Comparison of ENCODE assay signal across 8 cellular contexts in genomic region chr2:187982668-187983067, GRCh38.
A peak's percentile ranks its signal among the peaks of the same experiment; 100 is the strongest.
DNase-seq lines count a peak whose midpoint lies in the region; ATAC-seq and TF ChIP-seq lines count a peak whose summit lies in the region.

No MANE protein-coding gene starts in this region.

- TF ChIP-seq EP300 in SK-N-SH (IDR thresholded peaks at IDR 0.05; ENCODE audit: borderline replicate concordance in 1 of 2, low read depth in 1 of 2, low read length in 1 of 2), result peak in 1 of 2 experiments; percentile 74; a peak in 1 of 4 replicates
- no peak for TF ChIP-seq EP300 in ovary (IDR thresholded peaks at IDR 0.05)

- no peak overlapping the region for H3K4me2 ChIP-seq in SK-N-SH

- intact Hi-C loops in ovary (cut with DNase I), result no loop called here
- intact Hi-C loops in activated CD4-positive, alpha-beta memory T cell treated with anti-CD3 and anti-CD28 coated beads for 36 hours (cut with micrococcal nuclease), result no loop called here

- H4K20me1 ChIP-seq in SK-N-SH (ENCODE audit: insufficient read depth), result no peaks in the 10 kb centered on the region

- H3K9ac ChIP-seq in SK-N-SH, result no peak overlapping the region

- peak; percentile 89 for ATAC-seq in GM19372 (IDR thresholded peaks at IDR 0.05; ENCODE audit: low read depth, unreplicated experiment)
- ATAC-seq in HG03108 (IDR thresholded peaks at IDR 0.05; ENCODE audit: unreplicated experiment), result peak; percentile 66

- H3K79me2 ChIP-seq in SK-N-SH (ENCODE audit: insufficient read depth), result no peaks in the 10 kb centered on the region

- no peaks in the 10 kb centered on the region for H3K4me1 Mint-ChIP-seq in activated CD4-positive, alpha-beta memory T cell treated with anti-CD3 and anti-CD28 coated beads for 36 hours (ENCODE audit: low read depth)

- H3K4me3 ChIP-seq in SK-N-SH (ENCODE audit: low read depth in 2 of 2, low read length in 1 of 2) (no peak overlapping the region), ovary (no peak overlapping the region)

- H2AFZ ChIP-seq in SK-N-SH (ENCODE audit: low read depth), result no peak overlapping the region

- peak overlapping the region in 1 of 2 experiments; percentile 37; a peak in 3 of 4 replicates for H3K27ac ChIP-seq in SK-N-SH (ENCODE audit: low read depth in 2 of 2, low read length in 1 of 2)
- H3K27ac ChIP-seq in ovary, result no peak overlapping the region

- TF ChIP-seq RAD21 in SK-N-SH (IDR thresholded peaks at IDR 0.05; ENCODE audit: low read length), result no peak

- H3K27me3 ChIP-seq in SK-N-SH (ENCODE audit: insufficient read depth), result no peaks in the 10 kb centered on the region
- no peaks in the 10 kb centered on the region for H3K27me3 ChIP-seq in ovary

- H3K4me1 ChIP-seq in SK-N-SH (ENCODE audit: control insufficient read depth in 1 of 2, insufficient read depth in 2 of 2, low read depth in 1 of 2, low read length in 1 of 2) (peaks cover 6 to 15% of the 10 kb centered on the region in 2 experiments), ovary (ENCODE audit: insufficient read depth) (peaks cover 3% of the 10 kb centered on the region)

- no peaks in the 10 kb centered on the region for H3K27me3 Mint-ChIP-seq in activated CD4-positive, alpha-beta memory T cell treated with anti-CD3 and anti-CD28 coated beads for 36 hours

- H3K9me2 ChIP-seq in SK-N-SH, result no peaks in the 10 kb centered on the region; the same call in 1 of the 2 replicates

- H3F3A ChIP-seq in SK-N-SH (replicated peaks; ENCODE audit: insufficient read depth), result no peaks in the 10 kb centered on the region

- H3K4me3 Mint-ChIP-seq in activated CD4-positive, alpha-beta memory T cell treated with anti-CD3 and anti-CD28 coated beads for 36 hours, result no peak overlapping the region

- no peak for TF ChIP-seq POLR2A in ovary (IDR thresholded peaks at IDR 0.05)

- POLR2A ChIA-PET in SK-N-SH (lab: Yijun Ruan, JAX), result no interaction called here
- POLR2A ChIA-PET in activated CD4-positive, alpha-beta memory T cell treated with anti-CD3 and anti-CD28 coated beads for 36 hours (lab: Charles Lee), result no interaction called here

- H3K9me3 ChIP-seq in SK-N-SH (no peaks in the 10 kb centered on the region; the same call in 1 of the 2 replicates), ovary (no peaks in the 10 kb centered on the region)

- CTCF ChIA-PET in SK-N-SH (lab: Yijun Ruan, JAX), result no interaction called here
- CTCF ChIA-PET in activated CD4-positive, alpha-beta memory T cell treated with anti-CD3 and anti-CD28 coated beads for 36 hours (lab: Charles Lee), result no interaction called here

- H3K9me3 Mint-ChIP-seq in activated CD4-positive, alpha-beta memory T cell treated with anti-CD3 and anti-CD28 coated beads for 36 hours, result no peaks in the 10 kb centered on the region

- no peaks in the 10 kb centered on the region for H3K36me3 Mint-ChIP-seq in activated CD4-positive, alpha-beta memory T cell treated with anti-CD3 and anti-CD28 coated beads for 36 hours

- H3K36me3 ChIP-seq in SK-N-SH (replicated peaks in 1 of 2; ENCODE audit: control insufficient read depth in 1 of 2, insufficient read depth in 2 of 2, low read length in 1 of 2) (no peaks in the 10 kb centered on the region), ovary (no peaks in the 10 kb centered on the region)

- WGBS in SK-N-SH (ENCODE audit: low lambda C conversion rate), result 11% methylated on average over 1 of the region's 1 CpG
- 7 to 26% (median 13%) methylated on average over 1 of the region's 1 CpG for WGBS in ovary, 3 donors

- DNase-seq in SK-N-SH, result no peak
- DNase-seq in mucosa of gallbladder (ENCODE audit: low spot score), result peak; percentile 46
- no peak for DNase-seq in activated naive CD4-positive, alpha-beta T cell treated with anti-CD3 and anti-CD28 coated beads, Interleukin-2, amount 50 U/mL, for 16 hours
- DNase-seq in ovary, result no peak
- DNase-seq in NCI-H1436 treated with DMSO at 0.1 percent for 48 hours (lab: John Stamatoyannopoulos, UW), result no peak
- no peak for DNase-seq in activated CD4-positive, alpha-beta memory T cell treated with anti-CD3 and anti-CD28 coated beads for 36 hours

- no peak overlapping the region for H3K27ac Mint-ChIP-seq in activated CD4-positive, alpha-beta memory T cell treated with anti-CD3 and anti-CD28 coated beads for 36 hours

- TF ChIP-seq CTCF in SK-N-SH (IDR thresholded peaks at IDR 0.05) (no peak), ovary (IDR thresholded peaks at IDR 0.05) (no peak)

TF ChIP-seq in SK-N-SH, 30 proteins besides CTCF, POLR2A, EP300 and RAD21:
- TF ChIP-seq TEAD4 (IDR thresholded peaks at IDR 0.05; ENCODE audit: borderline replicate concordance, insufficient read depth), result peak; percentile 54; the same call in 1 of the 2 replicates
- peak; percentile 38; the same call in 1 of the 2 replicates for TF ChIP-seq POLR2AphosphoS5 (IDR thresholded peaks at IDR 0.05; ENCODE audit: low read depth, low read length)
- no peak for TF ChIP-seq EZH2phosphoT487 (IDR thresholded peaks at IDR 0.05; ENCODE audit: borderline replicate concordance, low read depth)
- TF ChIP-seq ZBTB33 (IDR thresholded peaks at IDR 0.05; ENCODE audit: borderline replicate concordance, low read depth), result no peak
- TF ChIP-seq RXRA (IDR thresholded peaks at IDR 0.05; ENCODE audit: borderline replicate concordance, low read depth), result peak; percentile 81
- TF ChIP-seq PBX3 (IDR thresholded peaks at IDR 0.05), result peak; percentile 69; the same call in 1 of the 2 replicates
- peak; percentile 39 for TF ChIP-seq JUND (IDR thresholded peaks at IDR 0.05)
- TF ChIP-seq RFX5 (IDR thresholded peaks at IDR 0.05; ENCODE audit: low read length), result no peak
- no peak for TF ChIP-seq FOXM1 (IDR thresholded peaks at IDR 0.05; ENCODE audit: low read depth)
- no peak for TF ChIP-seq CHD2 (IDR thresholded peaks at IDR 0.05; ENCODE audit: low read length, partially characterized antibody)
- peak; percentile 17; the same call in 1 of the 2 replicates for TF ChIP-seq FOSL2 (IDR thresholded peaks at IDR 0.05; ENCODE audit: borderline replicate concordance, low read depth)
- TF ChIP-seq TCF12 (IDR thresholded peaks at IDR 0.05), result peak; percentile 80
- TF ChIP-seq SIN3A (IDR thresholded peaks at IDR 0.05; ENCODE audit: borderline replicate concordance, low read depth, low read length), result no peak
- TF ChIP-seq MEF2A (IDR thresholded peaks at IDR 0.05; ENCODE audit: borderline replicate concordance, low read depth), result peak; percentile 98
- TF ChIP-seq NFIC (IDR thresholded peaks at IDR 0.05; ENCODE audit: borderline replicate concordance), result peak; percentile 44; the same call in 1 of the 2 replicates
- no peak for TF ChIP-seq ELF1 (IDR thresholded peaks at IDR 0.05)
